ENCODE assay signal across 15 cellular contexts in genomic region chr7:47310020-47310419, GRCh38.
"Had no signal": no experiment of that assay in that cellular context is flagged by ENCODE, and none has a peak within 500 bp of the region (broad histone marks: within the 10 kb centered on the region; RNA-seq: fewer than 3 reads in every experiment).

No MANE protein-coding gene starts in this region.

- H3K27ac Mint-ChIP-seq: activated B cell treated with CpG ODN at 0.5 μM for 24 hours; activated CD4-positive, alpha-beta T cell treated with anti-CD3 and anti-CD28 coated beads, Interleukin-2, amount 10 ng/mL, durations not matched to agents 7 days and 5 days; activated naive CD4-positive, alpha-beta T cell treated with anti-CD3 and anti-CD28 coated beads, Interleukin-2, amount 50 U/mL, for 72 hours; naive thymus-derived CD8-positive, alpha-beta T cell; progenitor cell of endocrine pancreas; T-helper 1 cell treated with Interleukin-12 subunit alpha and Interleukin-12 subunit beta and Interleukin-4 antibody, amounts not matched to agents 30 μg/mL and 1 μg/mL, for 36 hours had no signal

- H3K27me3 Mint-ChIP-seq: activated B cell treated with CpG ODN at 0.5 μM for 24 hours, progenitor cell of endocrine pancreas had no signal

- DNase-seq: activated B cell treated with CpG ODN at 0.5 μM for 24 hours; activated CD4-positive, alpha-beta T cell treated with anti-CD3 and anti-CD28 coated beads, Interleukin-2, amount 10 ng/mL, durations not matched to agents 7 days and 5 days; activated effector memory CD4-positive, alpha-beta T cell treated with Interleukin-2 at 50 U/mL for 16 hours; amniotic stem cell; esophagus squamous epithelium; foreskin melanocyte; islet precursor cell; left lung; naive thymus-derived CD8-positive, alpha-beta T cell; sigmoid colon; stimulated activated CD4-positive, alpha-beta T cell treated with anti-CD3 and anti-CD28 coated beads, Interleukin-12 subunit alpha, Interleukin-12 subunit beta, amount 100 ng/mL, for 4 hours; stimulated activated naive CD4-positive, alpha-beta T cell had no signal

- H3K4me3 ChIP-seq: esophagus squamous epithelium, left lung, sigmoid colon had no signal

- H3K27me3 ChIP-seq: esophagus squamous epithelium, left lung, sigmoid colon had no signal

- H3K4me3 Mint-ChIP-seq: activated B cell treated with CpG ODN at 0.5 μM for 24 hours; activated CD4-positive, alpha-beta T cell treated with anti-CD3 and anti-CD28 coated beads, Interleukin-2, amount 10 ng/mL, durations not matched to agents 7 days and 5 days; naive thymus-derived CD8-positive, alpha-beta T cell; T-helper 1 cell treated with Interleukin-12 subunit alpha and Interleukin-12 subunit beta and Interleukin-4 antibody, amounts not matched to agents 30 μg/mL and 1 μg/mL, for 36 hours had no signal

- H3K9me3 ChIP-seq: esophagus squamous epithelium, left lung, sigmoid colon had no signal

- H3K36me3 ChIP-seq: sigmoid colon had no signal

- H3K4me1 Mint-ChIP-seq: activated B cell treated with CpG ODN at 0.5 μM for 24 hours; activated CD4-positive, alpha-beta T cell treated with anti-CD3 and anti-CD28 coated beads, Interleukin-2, amount 10 ng/mL, durations not matched to agents 7 days and 5 days had no signal

- H3K27ac ChIP-seq: esophagus squamous epithelium, left lung had no signal

- ATAC-seq: left lung; naive thymus-derived CD8-positive, alpha-beta T cell had no signal
